ENCODE assay signal across 12 cellular contexts in genomic region chr18:49784427-49785185, GRCh38. TPM values are rescaled to one million over a fixed set of nuclear protein-coding genes. Genes with fewer than 3 reads are reported as not detected.
DNase-seq lines count a peak whose midpoint lies in the region; ATAC-seq and TF ChIP-seq lines count a peak whose summit lies in the region.
"Had no signal": no experiment of that assay in that cellular context is flagged by ENCODE, and none has a peak within 500 bp of the region (broad histone marks: within the 10 kb centered on the region; RNA-seq: fewer than 3 reads in every experiment).

No MANE protein-coding gene starts in this region.

- CTCF ChIA-PET in A673 (lab: Charles Lee): interaction anchor here (0.5 to 1.8 kb wide), 5 partner anchors 74 to 289 kb away, joined by 3 to 8 read pairs (median 6); no protein-coding TSS in a partner anchor

- no peaks in the 10 kb centered on the region for H3K9me3 ChIP-seq in A673 (ENCODE audit: low read depth, low read length, poor library complexity, severe bottlenecking)
- H3K9me3 ChIP-seq: Caco-2, HAP-1, sigmoid colon had no signal

- POLR2A ChIA-PET in A673 (lab: Charles Lee; ENCODE audit: low non-redundant PET): no interaction called here

- H3K4me1 ChIP-seq in A673 (ENCODE audit: insufficient read depth, low read length, poor library complexity, severe bottlenecking): no peaks in the 10 kb centered on the region
- no peaks in the 10 kb centered on the region for H3K4me1 ChIP-seq in foreskin keratinocyte
- H3K4me1 ChIP-seq: Caco-2, HAP-1 had no signal

- peak; percentile 40 for ATAC-seq in SK-N-SH treated with all-trans-retinoic acid at 6 μM for 48 hours
- ATAC-seq in foreskin keratinocyte: no peak
- no peak for ATAC-seq in GM18870 (IDR thresholded peaks at IDR 0.05; ENCODE audit: unreplicated experiment)

- H3K27me3 ChIP-seq in A673 (replicated peaks; ENCODE audit: insufficient read depth, low read depth, low read length, poor library complexity): no peaks in the 10 kb centered on the region
- H3K27me3 ChIP-seq in foreskin keratinocyte: no peaks in the 10 kb centered on the region
- H3K27me3 ChIP-seq: sigmoid colon had no signal

- no peak overlapping the region for H3K4me3 ChIP-seq in A673 (ENCODE audit: low read depth, low read length, poor library complexity, severe bottlenecking)
- H3K4me3 ChIP-seq: HAP-1, sigmoid colon had no signal

- DNase-seq in A673 (ENCODE audit: low spot score) (no peak), GM04504 (ENCODE audit: low read depth) (peak; percentile 4), foreskin keratinocyte (peak in 1 of 2 donors; percentile 20), NCI-H1105 treated with DMSO at 0.1 percent for 48 hours (lab: John Stamatoyannopoulos, UW) (no peak), DMS79 (lab: John Stamatoyannopoulos, UW) (no peak), GDM1 (lab: John Stamatoyannopoulos, UW) (no peak)
- DNase-seq: Caco-2, RPMI8226, sigmoid colon had no signal

- H3K27ac ChIP-seq in A673 (ENCODE audit: low read depth, low read length, poor library complexity, severe bottlenecking) (no peak overlapping the region), foreskin keratinocyte (no peak overlapping the region)

- intact Hi-C loops in A673 (cut with micrococcal nuclease; ENCODE audit: unreplicated experiment): no loop called here

- H3K36me3 ChIP-seq in A673 (ENCODE audit: insufficient read depth, low read length, poor library complexity, severe bottlenecking): peaks cover 2% of the 10 kb centered on the region

- BruUV-seq in A673 (replicated peaks; lab: Mats Ljungman, UMichigan): no TSS peak

- TF ChIP-seq CTCF in A673 (conservative IDR thresholded peaks at IDR 0.05; ENCODE audit: low read depth, low read length) (peak; percentile 46; the same call in 1 of the 2 replicates), foreskin keratinocyte (conservative IDR thresholded peaks at IDR 0.05) (peak; percentile 62)

TF ChIP-seq in SK-N-SH treated with all-trans-retinoic acid at 6 μM for 48 hours, 23 proteins besides CTCF, POLR2A, EP300 and RAD21:
- TF ChIP-seq ZFP3 (CRISPR knock-in tag; IDR thresholded peaks at IDR 0.05) (no peak), TSHZ2 (CRISPR knock-in tag; IDR thresholded peaks at IDR 0.05) (no peak), SNAI2 (CRISPR knock-in tag; IDR thresholded peaks at IDR 0.05) (no peak), CREB5 (CRISPR knock-in tag; IDR thresholded peaks at IDR 0.05; ENCODE audit: low read depth) (no peak)

RNA-seq across cellular contexts. Expression of gene ACAA2, which starts 28.7 kb away (rescaled TPM):
- 51.1 and 60.6 TPM in 2 replicates for total RNA-seq in A673 (2021)
- 12.0 and 15.4 TPM in 2 replicates for total RNA-seq in foreskin keratinocyte
- 9.5 and 15.3 TPM in 2 replicates for polyA plus RNA-seq in foreskin keratinocyte
